ENCODE assay signal across 8 cellular contexts in genomic region chr17:30731210-30732132, GRCh38.
DNase-seq lines count a peak whose midpoint lies in the region; ATAC-seq lines count a peak whose summit lies in the region.

No MANE protein-coding gene starts in this region.

- DNase-seq in AG20443 (ENCODE audit: low spot score): peak; percentile 64
- DNase-seq in NCI-H510A treated with DMSO at 0.1 percent for 48 hours (lab: John Stamatoyannopoulos, UW): peak; percentile 64
- peak; percentile 72 to 79 for DNase-seq in activated CD4-positive, alpha-beta T cell treated with anti-CD3 and anti-CD28 coated beads for 24 hours (ENCODE audit: low read depth in 2 of 2)
- peak; percentile 53 for DNase-seq in cerebellum (ENCODE audit: low spot score)
- peak; percentile 67 for DNase-seq in kidney tubule cell (ENCODE audit: low spot score)
- DNase-seq in stimulated activated CD4-positive, alpha-beta T cell treated with anti-CD3 and anti-CD28 coated beads, Interleukin-15, amount 100 ng/mL, for 1 hour (ENCODE audit: low read depth in 1 of 2, low spot score in 1 of 2): peak; percentile 70 to 79

- ATAC-seq in GM19035 (IDR thresholded peaks at IDR 0.05; ENCODE audit: unreplicated experiment) (peak; percentile 80), HG03280 (IDR thresholded peaks at IDR 0.05; ENCODE audit: unreplicated experiment) (peak; percentile 96)

Comparison
In these comparisons a context has a peak if more than half of its experiments do, and no peak if none do; other contexts are left out.
1. Peak in every context shown above with its lines: DNase-seq and ATAC-seq.